In the genomic region with DNA sequence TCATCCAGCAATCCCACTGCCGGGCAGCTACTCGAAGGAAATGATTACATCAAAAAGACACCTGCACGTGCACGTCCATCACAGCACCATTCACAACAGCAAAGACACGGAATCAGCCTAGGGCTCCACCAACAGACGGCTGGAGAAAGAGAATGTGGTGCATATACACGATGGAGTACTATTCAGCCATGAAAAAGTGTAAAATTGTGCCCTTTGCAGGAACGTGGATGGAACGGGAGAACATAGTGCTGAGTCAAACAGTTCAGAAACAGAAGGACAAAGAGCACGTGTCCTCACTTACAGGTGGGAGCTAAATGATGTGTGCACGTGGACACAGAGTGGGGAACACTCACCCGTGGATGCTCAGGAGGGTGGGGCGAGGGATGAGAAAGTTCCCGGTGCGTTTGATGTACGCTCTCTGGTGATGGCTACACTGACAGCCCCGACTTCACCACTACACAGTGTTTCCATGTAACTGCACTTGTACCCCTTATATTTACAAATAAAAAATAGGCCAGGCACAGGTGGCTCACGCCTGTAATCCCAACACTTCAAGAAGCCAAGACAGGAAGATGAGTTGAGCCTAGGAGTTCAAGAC, we compare ENCODE assay signal across 27 cellular contexts.
"Had no signal": no experiment of that assay in that cellular context is flagged by ENCODE, and none has a peak within 500 bp of the region (broad histone marks: within the 10 kb centered on the region; RNA-seq: fewer than 3 reads in every experiment).

No MANE protein-coding gene starts in this region.

- H3K4me3 ChIP-seq: ascending aorta, SJCRH30, SK-N-MC had no signal

- H3K9me3 ChIP-seq: ascending aorta, SJCRH30 had no signal

- H3K36me3 ChIP-seq: ascending aorta, SJCRH30 had no signal

- H3K27ac ChIP-seq: ascending aorta, RWPE1, SJCRH30, SK-N-MC had no signal

- DNase-seq: activated CD4-positive, alpha-beta T cell treated with anti-CD3 and anti-CD28 coated beads, Interleukin-2, amount 10 ng/mL, durations not matched to agents 7 days and 5 days; activated CD4-positive, alpha-beta T cell treated with anti-CD3 and anti-CD28 coated beads, Interleukin-2, amount 50 U/mL, for 48 hours; activated CD8-positive, alpha-beta T cell treated with anti-CD3 and anti-CD28 coated beads, Interleukin-2, amount 10 ng/mL, durations not matched to agents 7 days and 5 days; activated gamma-delta T cell; activated naive CD4-positive, alpha-beta T cell treated with Interleukin-2 at 50 U/mL for 16 hours; activated naive CD8-positive, alpha-beta T cell treated with anti-CD3 and anti-CD28 coated beads, Interleukin-2, amount 10 ng/mL, durations not matched to agents 7 days and 5 days; activated T-cell treated with anti-CD3 and anti-CD28 coated beads, Interleukin-2, amount 50 U/mL, for 24 hours; amygdala; caudate nucleus; cerebellar nuclear complex; MM.1S; MV-4-11; NCI-H1092; NCI-H1436 treated with DMSO at 0.1 percent for 48 hours; NCI-H1694 treated with DMSO at 0.1 percent for 48 hours; NCI-H2029; NCI-H345; NCI-H524 treated with DMSO at 0.1 percent for 48 hours; PC-3; SHP77; SJCRH30 had no signal

- FAIRE-seq: colon, RCC 7860, TTC549 had no signal

- H3K27me3 ChIP-seq: ascending aorta, SJCRH30 had no signal

- ATAC-seq: activated CD8-positive, alpha-beta T cell treated with anti-CD3 and anti-CD28 coated beads, Interleukin-2, amount 10 ng/mL, durations not matched to agents 7 days and 5 days; PC-3 had no signal
